8 cellular contexts compared by ENCODE assay signal in genomic region chr6:2763876-2764540, GRCh38. TPM values are rescaled to one million over a fixed set of nuclear protein-coding genes. Genes with fewer than 3 reads are reported as not detected.
A peak's percentile ranks its signal among the peaks of the same experiment; 100 is the strongest.
DNase-seq lines count a peak whose midpoint lies in the region; ATAC-seq and TF ChIP-seq lines count a peak whose summit lies in the region.

No MANE protein-coding gene starts in this region.

- peaks cover 38% of the 10 kb centered on the region for H3K4me1 Mint-ChIP-seq in CD8-positive, alpha-beta T cell (ENCODE audit: low read depth)
- peaks cover 33% of the 10 kb centered on the region for H3K4me1 Mint-ChIP-seq in nephron progenitor cell

- peaks cover 35% of the 10 kb centered on the region for H3K4me1 ChIP-seq in CD8-positive, alpha-beta T cell (ENCODE audit: insufficient read depth, low read length)

- no peaks in the 10 kb centered on the region for H3K9me3 ChIP-seq in CD8-positive, alpha-beta T cell (ENCODE audit: low read length)

- peak overlapping the region; percentile 95 for H3K4me3 Mint-ChIP-seq in CD8-positive, alpha-beta T cell
- peak overlapping the region; percentile 85 for H3K4me3 Mint-ChIP-seq in nephron progenitor cell

- H3K27ac Mint-ChIP-seq in CD8-positive, alpha-beta T cell: peak overlapping the region; percentile 99
- H3K27ac Mint-ChIP-seq in nephron progenitor cell: no peak overlapping the region

- CTCF ChIA-PET in CD8-positive, alpha-beta T cell (lab: Charles Lee): interaction anchor here (0.6 to 6.8 kb wide), 4 partner anchors 13 to 246 kb away, joined by 3 to 78 read pairs (median 4); partner anchors contain the start of gene MYLK4

- DNase-seq in CD8-positive, alpha-beta T cell: no peak
- DNase-seq in NCI-H69 (lab: John Stamatoyannopoulos, UW): peak; percentile 52
- no peak for DNase-seq in dorsolateral prefrontal cortex
- DNase-seq in nephron progenitor cell: no peak
- DNase-seq in EL: no peak

- no peaks in the 10 kb centered on the region for H3K36me3 ChIP-seq in CD8-positive, alpha-beta T cell (ENCODE audit: insufficient read depth, low read length)

- no peaks in the 10 kb centered on the region for H3K27me3 Mint-ChIP-seq in CD8-positive, alpha-beta T cell (ENCODE audit: low read depth)
- H3K27me3 Mint-ChIP-seq in nephron progenitor cell (ENCODE audit: low read depth, poor library complexity): no peaks in the 10 kb centered on the region

- H3K9me3 Mint-ChIP-seq in CD8-positive, alpha-beta T cell: no peaks in the 10 kb centered on the region
- H3K9me3 Mint-ChIP-seq in nephron progenitor cell: peaks cover 9% of the 10 kb centered on the region

- H3K27me3 ChIP-seq in CD8-positive, alpha-beta T cell (ENCODE audit: insufficient read depth, low read length): no peaks in the 10 kb centered on the region
- no peaks in the 10 kb centered on the region for H3K27me3 ChIP-seq in dorsolateral prefrontal cortex

- TF ChIP-seq CTCF in CD8-positive, alpha-beta T cell (IDR thresholded peaks at IDR 0.05): no peak
- no peak for TF ChIP-seq CTCF in dorsolateral prefrontal cortex (IDR thresholded peaks at IDR 0.05 in 54 of 56, conservative IDR thresholded peaks at IDR 0.05 in 2 of 56; ENCODE audit: low read depth in 1 of 56, partially characterized antibody in 56 of 56)
- TF ChIP-seq CTCF in nephron progenitor cell (IDR thresholded peaks at IDR 0.05): no peak

- H3K36me3 Mint-ChIP-seq in CD8-positive, alpha-beta T cell: peaks cover 15% of the 10 kb centered on the region
- peaks cover 5% of the 10 kb centered on the region for H3K36me3 Mint-ChIP-seq in nephron progenitor cell (ENCODE audit: low read depth)

- no peak for ATAC-seq in CD8-positive, alpha-beta T cell
- ATAC-seq in GM21576 (IDR thresholded peaks at IDR 0.05; ENCODE audit: unreplicated experiment): no peak
- ATAC-seq in GM18868 (IDR thresholded peaks at IDR 0.05; ENCODE audit: unreplicated experiment): no peak
- ATAC-seq in HG03460 (IDR thresholded peaks at IDR 0.05; ENCODE audit: unreplicated experiment): no peak

- peak overlapping the region; percentile 67 for H3K4me3 ChIP-seq in CD8-positive, alpha-beta T cell (ENCODE audit: low read depth, low read length)
- H3K4me3 ChIP-seq in dorsolateral prefrontal cortex: peak overlapping the region; percentile 56 to 97 (median 86)

- H3K27ac ChIP-seq in CD8-positive, alpha-beta T cell (ENCODE audit: low read depth, low read length): peak overlapping the region; percentile 97
- peak overlapping the region in 57 of 59 donors; percentile 86 to 99 (median 96) for H3K27ac ChIP-seq in dorsolateral prefrontal cortex

- intact Hi-C loops in CD8-positive, alpha-beta T cell (cut with DNase I, micrococcal nuclease): loop anchor here (1.0 to 10.0 kb wide), 9 partner anchors 14 to 1257 kb away; partner anchors contain the start of genes BPHL (in 1 of the 2), GMDS (in 1 of the 2), MYLK4 (in 1 of the 2) and PSMG4 (in 1 of the 2)
- intact Hi-C loops in dorsolateral prefrontal cortex (cut with DNase I): loop anchor here in 1 of 2 donors (10.0 kb wide), 1 partner anchor 1169 kb away; no protein-coding TSS in a partner anchor

- POLR2A ChIA-PET in CD8-positive, alpha-beta T cell (lab: Charles Lee): no interaction called here

RNA-seq across cellular contexts. Expression of gene WRNIP1, which starts 1.2 kb away (rescaled TPM):
- total RNA-seq in CD8-positive, alpha-beta T cell: 10 to 100 TPM; 21.3 to 23.0 TPM
- total RNA-seq in dorsolateral prefrontal cortex: 10 to 100 TPM; 32.1 to 60.1 (median 47.7) TPM

RNA-seq across cellular contexts. Expression of gene MYLK4, which starts 13.3 kb away (rescaled TPM):
- under 1 TPM; 0.61 to 0.71 TPM for total RNA-seq in CD8-positive, alpha-beta T cell
- total RNA-seq in dorsolateral prefrontal cortex: 1 to 10 TPM in 119 of 120 experiments, under 1 TPM in 1; 0.46 to 3.4 (median 2.0) TPM
